8 cellular contexts compared by ENCODE assay signal in genomic region chr2:231674587-231675334, GRCh38. TPM values are rescaled to one million over a fixed set of nuclear protein-coding genes. Genes with fewer than 3 reads are reported as not detected.
A peak's percentile ranks its signal among the peaks of the same experiment; 100 is the strongest.
DNase-seq lines count a peak whose midpoint lies in the region; ATAC-seq and TF ChIP-seq lines count a peak whose summit lies in the region.

No MANE protein-coding gene starts in this region.

- no peak overlapping the region for H3K27ac Mint-ChIP-seq in activated naive CD8-positive, alpha-beta T cell treated with anti-CD3 and anti-CD28 coated beads for 36 hours
- H3K27ac Mint-ChIP-seq in progenitor cell of endocrine pancreas, result peak overlapping the region; percentile 56

- H3K4me3 Mint-ChIP-seq in activated naive CD8-positive, alpha-beta T cell treated with anti-CD3 and anti-CD28 coated beads for 36 hours, result no peak overlapping the region
- H3K4me3 Mint-ChIP-seq in progenitor cell of endocrine pancreas (ENCODE audit: low read depth), result no peak overlapping the region

- no peaks in the 10 kb centered on the region for H3K9me3 ChIP-seq in HUES48 (ENCODE audit: control insufficient read depth, insufficient read depth, low read length)
- no peaks in the 10 kb centered on the region for H3K9me3 ChIP-seq in SJSA1 (replicated peaks)

- H3K4me1 Mint-ChIP-seq in activated naive CD8-positive, alpha-beta T cell treated with anti-CD3 and anti-CD28 coated beads for 36 hours, result peaks cover 12% of the 10 kb centered on the region
- peaks cover 15% of the 10 kb centered on the region for H3K4me1 Mint-ChIP-seq in progenitor cell of endocrine pancreas (ENCODE audit: low read depth)

- H3K9me3 Mint-ChIP-seq in activated naive CD8-positive, alpha-beta T cell treated with anti-CD3 and anti-CD28 coated beads for 36 hours, result no peaks in the 10 kb centered on the region
- no peaks in the 10 kb centered on the region for H3K9me3 Mint-ChIP-seq in progenitor cell of endocrine pancreas (ENCODE audit: low read depth)

- DNase-seq in SJSA1 (ENCODE audit: low read depth in 1 of 2, low spot score in 2 of 2), result peak; percentile 64 to 77
- DNase-seq in activated naive CD8-positive, alpha-beta T cell treated with anti-CD3 and anti-CD28 coated beads for 36 hours, result peak; percentile 65
- peak; percentile 84 for DNase-seq in cardiac septum (ENCODE audit: low spot score)
- DNase-seq in progenitor cell of endocrine pancreas (ENCODE audit: low spot score, unreplicated experiment), result peak; percentile 76

- H3K9ac ChIP-seq in HUES48 (ENCODE audit: low read depth, low read length), result no peak overlapping the region

- H3K27ac ChIP-seq in C4-2B, result no peak overlapping the region
- H3K27ac ChIP-seq in HUES48 (ENCODE audit: low read depth, low read length), result peak overlapping the region; percentile 18
- no peak overlapping the region for H3K27ac ChIP-seq in SJSA1

- ATAC-seq in GM19035 (IDR thresholded peaks at IDR 0.05; ENCODE audit: unreplicated experiment) (peak; percentile 33), GM19023 (IDR thresholded peaks at IDR 0.05; ENCODE audit: unreplicated experiment) (no peak)

- H3K4me1 ChIP-seq in HUES48 (ENCODE audit: control insufficient read depth, insufficient read depth, low read length) (peaks cover 36% of the 10 kb centered on the region), SJSA1 (replicated peaks) (peaks cover 45% of the 10 kb centered on the region)

- H3K27me3 Mint-ChIP-seq in activated naive CD8-positive, alpha-beta T cell treated with anti-CD3 and anti-CD28 coated beads for 36 hours, result peaks cover 4% of the 10 kb centered on the region
- no peaks in the 10 kb centered on the region for H3K27me3 Mint-ChIP-seq in progenitor cell of endocrine pancreas

- intact Hi-C loops in cardiac septum (cut with DNase I), result loop anchor here (1.0 to 2.0 kb wide), 2 partner anchors 26 to 62 kb away; no protein-coding TSS in a partner anchor

- peak; percentile 84 for TF ChIP-seq CTCF in C4-2B (conservative IDR thresholded peaks at IDR 0.05)
- peak; percentile 81 for TF ChIP-seq CTCF in progenitor cell of endocrine pancreas (IDR thresholded peaks at IDR 0.05; ENCODE audit: unreplicated experiment)

- H3K4me3 ChIP-seq in HUES48 (ENCODE audit: low read depth, low read length), result no peak overlapping the region
- no peak overlapping the region for H3K4me3 ChIP-seq in SJSA1

- H3K36me3 Mint-ChIP-seq in activated naive CD8-positive, alpha-beta T cell treated with anti-CD3 and anti-CD28 coated beads for 36 hours, result no peaks in the 10 kb centered on the region
- H3K36me3 Mint-ChIP-seq in progenitor cell of endocrine pancreas (ENCODE audit: insufficient read depth), result no peaks in the 10 kb centered on the region

- H3K36me3 ChIP-seq in HUES48 (ENCODE audit: control insufficient read depth, insufficient read depth, low read length), result no peaks in the 10 kb centered on the region
- no peaks in the 10 kb centered on the region for H3K36me3 ChIP-seq in SJSA1

- H3K27me3 ChIP-seq in HUES48 (ENCODE audit: control insufficient read depth, insufficient read depth, low read length) (no peaks in the 10 kb centered on the region), SJSA1 (replicated peaks) (no peaks in the 10 kb centered on the region)

RNA-seq across cellular contexts. Expression of gene PTMA, which starts 33.6 kb away (rescaled TPM):
- total RNA-seq in SJSA1 (2014; rRNA removed; shearing (Covaris generic)), result 971 and 998 TPM in 2 replicates
- 1,000 to 10,000 TPM; 2,595 to 2,627 TPM for total RNA-seq in activated naive CD8-positive, alpha-beta T cell treated with anti-CD3 and anti-CD28 coated beads for 36 hours
- total RNA-seq in cardiac septum (256 TPM), progenitor cell of endocrine pancreas (1,066 and 1,116 TPM in 2 replicates)
